Comparison of ENCODE assay signal across 8 cellular contexts in the genomic region with DNA sequence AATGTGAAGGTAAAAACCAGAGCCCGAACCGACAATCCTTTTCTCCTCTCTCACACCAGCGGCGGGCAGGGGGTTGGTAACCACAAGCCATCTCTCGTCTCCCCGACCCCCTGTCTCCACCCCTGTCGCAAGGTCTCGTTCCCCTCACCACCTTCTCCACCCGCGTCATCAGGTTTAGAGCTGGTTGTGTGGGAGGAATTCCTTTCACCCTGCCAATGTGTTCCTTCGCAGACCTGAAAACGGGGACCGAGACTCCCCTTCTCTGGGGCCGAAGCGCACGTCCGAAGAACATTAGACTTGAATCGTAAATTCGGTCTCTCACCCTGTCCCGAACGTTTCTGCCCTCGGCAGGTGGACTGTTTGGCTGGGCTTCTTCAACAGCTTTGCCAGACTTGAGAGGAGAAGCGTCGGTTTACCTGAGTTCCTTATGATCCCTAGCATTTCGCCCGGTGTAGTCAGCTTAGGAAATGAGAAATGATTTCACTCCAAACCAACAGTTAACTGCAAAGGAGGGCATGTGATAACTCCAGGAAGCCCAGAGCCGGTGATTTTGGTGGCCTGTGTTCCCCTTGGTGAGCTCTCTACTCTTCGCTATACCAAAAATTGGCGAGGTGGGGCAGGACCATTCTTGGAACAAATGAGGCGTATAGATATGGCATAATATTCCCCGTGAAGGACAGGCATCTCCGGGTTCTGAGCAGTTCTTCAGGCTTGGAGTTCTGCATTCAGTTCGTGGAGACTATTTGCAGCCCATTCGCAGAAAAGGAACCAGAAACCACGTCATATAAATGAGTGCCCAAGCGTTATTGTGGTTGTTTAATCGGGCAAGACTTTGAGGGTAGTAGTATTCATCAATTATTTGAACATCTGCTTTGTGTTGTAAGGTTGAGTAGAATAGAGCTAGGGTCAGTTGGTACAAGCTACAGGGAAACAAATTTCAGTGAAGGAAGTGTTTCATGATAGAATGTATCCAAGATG. TPM values are rescaled to one million over a fixed set of nuclear protein-coding genes. Genes with fewer than 3 reads are reported as not detected.
DNase-seq lines count a peak whose midpoint lies in the region; ATAC-seq and TF ChIP-seq lines count a peak whose summit lies in the region.

No MANE protein-coding gene starts in this region.

- CTCF ChIA-PET in activated B cell treated with CpG ODN at 0.5 μM for 24 hours (lab: Charles Lee) = no interaction called here

- no peak for TF ChIP-seq EP300 in Ishikawa (IDR thresholded peaks at IDR 0.05; ENCODE audit: borderline replicate concordance)

- peaks cover 5% of the 10 kb centered on the region for H3K4me1 ChIP-seq in effector memory CD4-positive, alpha-beta T cell (ENCODE audit: control insufficient read depth, insufficient read depth, low read length, poor library complexity, severe bottlenecking)

- peak; percentile 3 for ATAC-seq in GM21526 (IDR thresholded peaks at IDR 0.05; ENCODE audit: low FRiP score, unreplicated experiment)
- ATAC-seq in activated B cell treated with CpG ODN at 0.5 μM for 24 hours (ENCODE audit: low read depth) = peak; percentile 10
- peak; percentile 9 for ATAC-seq in memory B cell (ENCODE audit: low read depth)

- DNase-seq in ELF-1 (ENCODE audit: low read depth, low spot score) (peak; percentile 37), activated B cell treated with CpG ODN at 0.5 μM for 24 hours (peak; percentile 17), memory B cell (ENCODE audit: low spot score in 2 of 2) (peak; percentile 20 to 41), SKM-1 treated with dmso at 0.1 percent for 144 hours (lab: John Stamatoyannopoulos, UW; ENCODE audit: unreplicated experiment) (no peak)
- DNase-seq in effector memory CD4-positive, alpha-beta T cell = peak in 2 of 3 donors; percentile 17 to 29
- DNase-seq in stimulated activated CD8-positive, alpha-beta memory T cell treated with anti-CD3 and anti-CD28 coated beads, Interleukin-4, amount 100 ng/mL, for 48 hours = peak; percentile 63

- no peak for TF ChIP-seq CTCF in activated B cell treated with CpG ODN at 0.5 μM for 24 hours (IDR thresholded peaks at IDR 0.05)

- peaks cover 26% of the 10 kb centered on the region for H3K36me3 Mint-ChIP-seq in activated B cell treated with CpG ODN at 0.5 μM for 24 hours (ENCODE audit: low read depth)
- no peaks in the 10 kb centered on the region for H3K36me3 Mint-ChIP-seq in memory B cell

- peak overlapping the region; percentile 88 for H3K4me3 ChIP-seq in effector memory CD4-positive, alpha-beta T cell (ENCODE audit: insufficient read depth, low read depth, low read length, poor library complexity, severe bottlenecking)

- intact Hi-C loops in activated B cell treated with CpG ODN at 0.5 μM for 24 hours (cut with micrococcal nuclease) = loop anchor here (1.0 to 10.0 kb wide), 10 partner anchors 97 to 1753 kb away; a partner anchor contains a TSS

- peak overlapping the region; percentile 93 for H3K27ac ChIP-seq in effector memory CD4-positive, alpha-beta T cell (ENCODE audit: insufficient read depth, low read length, poor library complexity, severe bottlenecking)

- H3K9me3 ChIP-seq in effector memory CD4-positive, alpha-beta T cell (ENCODE audit: control insufficient read depth, low read length) = no peaks in the 10 kb centered on the region

- H3K27me3 Mint-ChIP-seq in activated B cell treated with CpG ODN at 0.5 μM for 24 hours (no peaks in the 10 kb centered on the region), memory B cell (no peaks in the 10 kb centered on the region)

- H3K27me3 ChIP-seq in effector memory CD4-positive, alpha-beta T cell (replicated peaks; ENCODE audit: control insufficient read depth, insufficient read depth, low read length, poor library complexity, severe bottlenecking) = no peaks in the 10 kb centered on the region

- peaks cover 16% of the 10 kb centered on the region for H3K4me1 Mint-ChIP-seq in activated B cell treated with CpG ODN at 0.5 μM for 24 hours
- peaks cover 6% of the 10 kb centered on the region for H3K4me1 Mint-ChIP-seq in memory B cell

- POLR2A ChIA-PET in activated B cell treated with CpG ODN at 0.5 μM for 24 hours (lab: Charles Lee) = interaction anchor here (0.6 to 3.1 kb wide), 14 partner anchors 11 to 1753 kb away, joined by 3 to 43 read pairs (median 4); a partner anchor contains a TSS

- peaks cover 5% of the 10 kb centered on the region for H3K36me3 ChIP-seq in effector memory CD4-positive, alpha-beta T cell (ENCODE audit: control insufficient read depth, insufficient read depth, low read length)

- H3K27ac Mint-ChIP-seq in activated B cell treated with CpG ODN at 0.5 μM for 24 hours (peak overlapping the region; percentile 96), memory B cell (peak overlapping the region; percentile 98)

- H3K9me3 Mint-ChIP-seq in activated B cell treated with CpG ODN at 0.5 μM for 24 hours (no peaks in the 10 kb centered on the region), memory B cell (no peaks in the 10 kb centered on the region)

- TF ChIP-seq RAD21 in Ishikawa (IDR thresholded peaks at IDR 0.05; ENCODE audit: low read depth) = no peak

- H3K4me3 Mint-ChIP-seq in activated B cell treated with CpG ODN at 0.5 μM for 24 hours = peak overlapping the region; percentile 98
- peak overlapping the region; percentile 97 for H3K4me3 Mint-ChIP-seq in memory B cell

TF ChIP-seq in Ishikawa, 13 proteins besides CTCF, POLR2A, EP300 and RAD21:
- no peak for TF ChIP-seq YY1 (IDR thresholded peaks at IDR 0.05; ENCODE audit: low read depth)
- no peak; the same call in 1 of the 2 replicates for TF ChIP-seq EGR1 (IDR thresholded peaks at IDR 0.05)
- TF ChIP-seq, protein P1, sequence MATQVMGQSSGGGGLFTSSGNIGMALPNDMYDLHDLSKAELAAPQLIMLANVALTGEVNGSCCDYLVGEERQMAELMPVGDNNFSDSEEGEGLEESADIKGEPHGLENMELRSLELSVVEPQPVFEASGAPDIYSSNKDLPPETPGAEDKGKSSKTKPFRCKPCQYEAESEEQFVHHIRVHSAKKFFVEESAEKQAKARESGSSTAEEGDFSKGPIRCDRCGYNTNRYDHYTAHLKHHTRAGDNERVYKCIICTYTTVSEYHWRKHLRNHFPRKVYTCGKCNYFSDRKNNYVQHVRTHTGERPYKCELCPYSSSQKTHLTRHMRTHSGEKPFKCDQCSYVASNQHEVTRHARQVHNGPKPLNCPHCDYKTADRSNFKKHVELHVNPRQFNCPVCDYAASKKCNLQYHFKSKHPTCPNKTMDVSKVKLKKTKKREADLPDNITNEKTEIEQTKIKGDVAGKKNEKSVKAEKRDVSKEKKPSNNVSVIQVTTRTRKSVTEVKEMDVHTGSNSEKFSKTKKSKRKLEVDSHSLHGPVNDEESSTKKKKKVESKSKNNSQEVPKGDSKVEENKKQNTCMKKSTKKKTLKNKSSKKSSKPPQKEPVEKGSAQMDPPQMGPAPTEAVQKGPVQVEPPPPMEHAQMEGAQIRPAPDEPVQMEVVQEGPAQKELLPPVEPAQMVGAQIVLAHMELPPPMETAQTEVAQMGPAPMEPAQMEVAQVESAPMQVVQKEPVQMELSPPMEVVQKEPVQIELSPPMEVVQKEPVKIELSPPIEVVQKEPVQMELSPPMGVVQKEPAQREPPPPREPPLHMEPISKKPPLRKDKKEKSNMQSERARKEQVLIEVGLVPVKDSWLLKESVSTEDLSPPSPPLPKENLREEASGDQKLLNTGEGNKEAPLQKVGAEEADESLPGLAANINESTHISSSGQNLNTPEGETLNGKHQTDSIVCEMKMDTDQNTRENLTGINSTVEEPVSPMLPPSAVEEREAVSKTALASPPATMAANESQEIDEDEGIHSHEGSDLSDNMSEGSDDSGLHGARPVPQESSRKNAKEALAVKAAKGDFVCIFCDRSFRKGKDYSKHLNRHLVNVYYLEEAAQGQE (IDR thresholded peaks at IDR 0.05; ENCODE audit: low read depth) = no peak
- no peak for TF ChIP-seq CEBPB (IDR thresholded peaks at IDR 0.05)
- TF ChIP-seq ZBTB7A (IDR thresholded peaks at IDR 0.05; ENCODE audit: low read depth) = 0 out of 2 replicates have a peak, but pooled peaks have one; percentile 65
- TF ChIP-seq, protein P2, sequence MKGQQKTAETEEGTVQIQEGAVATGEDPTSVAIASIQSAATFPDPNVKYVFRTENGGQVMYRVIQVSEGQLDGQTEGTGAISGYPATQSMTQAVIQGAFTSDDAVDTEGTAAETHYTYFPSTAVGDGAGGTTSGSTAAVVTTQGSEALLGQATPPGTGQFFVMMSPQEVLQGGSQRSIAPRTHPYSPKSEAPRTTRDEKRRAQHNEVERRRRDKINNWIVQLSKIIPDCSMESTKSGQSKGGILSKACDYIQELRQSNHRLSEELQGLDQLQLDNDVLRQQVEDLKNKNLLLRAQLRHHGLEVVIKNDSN (IDR thresholded peaks at IDR 0.05) = 0 out of 2 replicates have a peak, but pooled peaks have one; percentile 7
- no peak for TF ChIP-seq TEAD4 (IDR thresholded peaks at IDR 0.05)
TF ChIP-seq in Ishikawa: peak in this region for 2.

RNA-seq across cellular contexts. Expression of a gene that starts 0.7 kb away (rescaled TPM):
- 15.9 and 17.1 TPM in 2 replicates for total RNA-seq in activated B cell treated with CpG ODN at 0.5 μM for 24 hours
